Comparison of ENCODE assay signal across 14 cellular contexts in the genomic region with DNA sequence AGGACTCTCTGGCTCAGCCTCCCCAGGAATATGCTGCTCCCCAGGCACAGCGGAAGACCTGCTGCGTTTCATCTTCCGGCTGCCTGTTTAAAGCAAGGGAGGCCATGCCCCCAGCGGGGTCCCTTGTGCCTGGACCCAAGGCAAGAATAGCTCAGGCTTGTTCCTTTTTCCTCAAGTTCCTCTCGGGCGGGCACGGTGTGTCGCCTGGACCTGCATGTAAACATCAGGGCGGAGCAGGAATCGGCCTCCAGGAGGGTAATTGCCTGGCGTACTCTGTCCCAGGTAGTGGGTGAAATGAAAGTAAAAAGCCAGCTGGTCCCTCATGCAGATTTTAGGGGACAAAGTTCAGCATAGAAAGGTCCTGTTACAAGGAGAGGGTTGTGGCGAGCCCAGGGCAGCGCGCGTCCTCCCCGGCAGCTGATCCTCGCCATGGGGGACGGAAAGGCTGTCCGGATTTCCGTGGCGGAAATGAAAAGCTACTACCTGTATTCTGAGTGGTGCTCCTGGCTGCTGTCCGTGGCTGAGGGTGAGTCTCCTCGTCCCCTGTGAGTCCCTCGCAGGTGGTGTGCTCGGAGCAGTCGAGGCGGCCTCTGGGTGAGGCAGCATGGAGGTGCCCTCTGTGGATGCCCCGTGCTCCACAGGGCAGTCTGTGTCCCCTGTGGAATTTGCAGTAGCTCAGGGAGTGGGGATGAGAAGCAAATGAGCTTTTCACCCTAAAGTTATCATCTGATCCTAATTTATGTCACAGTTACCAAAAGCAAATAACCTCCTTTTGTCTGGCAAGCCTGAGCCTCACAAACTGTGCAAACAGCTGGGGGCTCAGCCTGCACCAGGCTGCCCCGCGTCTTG. TPM values are rescaled to one million over a fixed set of nuclear protein-coding genes. Genes with fewer than 3 reads are reported as not detected.
A peak's percentile ranks its signal among the peaks of the same experiment; 100 is the strongest.
DNase-seq lines count a peak whose midpoint lies in the region; ATAC-seq, FAIRE-seq and TF ChIP-seq lines count a peak whose summit lies in the region.
"Had no signal": no experiment of that assay in that cellular context is flagged by ENCODE, and none has a peak within 500 bp of the region (broad histone marks: within the 10 kb centered on the region; RNA-seq: fewer than 3 reads in every experiment).

No MANE protein-coding gene starts in this region.

- peaks cover 6 to 20% of the 10 kb centered on the region in 2 experiments for H3K9me3 ChIP-seq in H1 (ENCODE audit: insufficient read depth in 2 of 2, low read depth in 1 of 2, low read length in 1 of 2)
- H3K9me3 ChIP-seq: A549, tibial artery had no signal

- H3K36me3 Mint-ChIP-seq in endothelial cell (ENCODE audit: low read depth, unreplicated experiment): peaks cover 12% of the 10 kb centered on the region

- H3K23ac ChIP-seq in H1 (ENCODE audit: insufficient read length): no peak overlapping the region

- no peak overlapping the region for H3K9ac ChIP-seq in H1 (replicated peaks in 1 of 4; ENCODE audit: extremely low read depth in 1 of 4, low read depth in 3 of 4, low read length in 3 of 4)

- peak overlapping the region; percentile 53; the same call in 1 of the 2 replicates for H4K8ac ChIP-seq in H1 (ENCODE audit: extremely low read depth, insufficient read depth, low read length)

- no peak overlapping the region for H2AFZ ChIP-seq in H1 (ENCODE audit: low read length)

- ATAC-seq in GM21717 (IDR thresholded peaks at IDR 0.05; ENCODE audit: unreplicated experiment): no peak
- ATAC-seq: A549 had no signal

- H3K27me3 ChIP-seq in H1 (replicated peaks in 1 of 4; ENCODE audit: control insufficient read depth in 3 of 4, extremely low read depth in 1 of 4, insufficient read depth in 3 of 4, low read length in 3 of 4): no peaks in the 10 kb centered on the region

- TF ChIP-seq EP300 in H1 (IDR thresholded peaks at IDR 0.05; ENCODE audit: borderline replicate concordance in 1 of 2, low read depth in 2 of 2, low read length in 2 of 2): no peak

- H2BK120ac ChIP-seq in H1 (replicated peaks; ENCODE audit: low read depth, low read length): no peak overlapping the region

- no peak overlapping the region for H3K4me2 ChIP-seq in H1 (ENCODE audit: insufficient read depth in 1 of 2, low read depth in 2 of 2, low read length in 2 of 2)
- H3K4me2 ChIP-seq: A549 had no signal

- no peak overlapping the region for H3K4me3 ChIP-seq in H1 (ENCODE audit: extremely low read depth in 1 of 4, insufficient read depth in 2 of 4, low read depth in 3 of 4, low read length in 4 of 4)
- H3K4me3 ChIP-seq: A549, tibial artery had no signal

- peaks cover 7% of the 10 kb centered on the region for H3K27me3 Mint-ChIP-seq in endothelial cell (ENCODE audit: unreplicated experiment)
- H3K27me3 Mint-ChIP-seq: activated naive CD8-positive, alpha-beta T cell had no signal

- no peak for FAIRE-seq in H1 (lab: Jason Lieb, UNC)
- FAIRE-seq: A549, islet of Langerhans had no signal

- DNase-seq in NCI-H2081 (lab: John Stamatoyannopoulos, UW) (peak; percentile 38 to 66), NCI-H2081 treated with DMSO at 0.1 percent for 48 hours (lab: John Stamatoyannopoulos, UW) (no peak), NCI-H146 treated with DMSO at 0.1 percent for 48 hours (lab: John Stamatoyannopoulos, UW; ENCODE audit: unreplicated experiment) (peak; percentile 36), H1 (ENCODE audit: low read depth in 1 of 2, low spot score in 2 of 2) (no peak), pons (ENCODE audit: low spot score) (peak; percentile 53), endothelial cell (ENCODE audit: low spot score) (no peak), NCI-H345 treated with DMSO at 0.1 percent for 48 hours (lab: John Stamatoyannopoulos, UW; ENCODE audit: unreplicated experiment) (no peak)
- DNase-seq: nephron progenitor cell, RPMI8226, tibial artery had no signal

- no peaks in the 10 kb centered on the region for H3K9me3 Mint-ChIP-seq in endothelial cell (ENCODE audit: unreplicated experiment)

- WGBS in H1 (ENCODE audit: extremely low coverage in 1 of 2, insufficient coverage in 1 of 2, insufficient read length in 1 of 2, insufficient replicate concordance in 2 of 2, low coverage in 1 of 2, low lambda C conversion rate in 2 of 2, missing lambda C conversion rate in 1 of 2), 2 experiments: 91% methylated on average over 30 of the region's 30 CpGs; no CpG with 5 or more reads in 1 of the 2 experiments

- no peak overlapping the region for H4K5ac ChIP-seq in H1 (ENCODE audit: insufficient read length, low read depth, low read length)

- peaks cover 0 to 4% (median under 1%) of the 10 kb centered on the region in 4 experiments; a peak in 2 of 7 replicates for H3K4me1 ChIP-seq in H1 (replicated peaks in 1 of 4; ENCODE audit: control insufficient read depth in 3 of 4, insufficient read depth in 4 of 4, low read length in 3 of 4)
- H3K4me1 ChIP-seq: A549, tibial artery had no signal

- POLR2A ChIA-PET in H1 (lab: Charles Lee; ENCODE audit: partially characterized antibody): interaction anchor here (1.3 kb wide), 1 partner anchor 15 kb away, joined by 3 read pairs; no protein-coding TSS in a partner anchor

- no peak overlapping the region for H4K91ac ChIP-seq in H1 (replicated peaks; ENCODE audit: insufficient read length, low read length)

- CTCF ChIA-PET in H1 (lab: Charles Lee; ENCODE audit: partially characterized antibody): interaction anchor here (0.7 to 5.6 kb wide), 11 partner anchors 10 to 111 kb away, joined by 3 to 33 read pairs (median 4); partner anchors contain the start of gene MCF2L

- no peaks in the 10 kb centered on the region for H4K20me1 ChIP-seq in H1 (replicated peaks in 1 of 2; ENCODE audit: control insufficient read depth in 1 of 2, insufficient read depth in 2 of 2, low read length in 2 of 2)

- H3K79me2 ChIP-seq in H1 (ENCODE audit: control insufficient read depth in 1 of 2, insufficient read depth in 2 of 2, low read length in 2 of 2): no peaks in the 10 kb centered on the region

- peaks cover 1% of the 10 kb centered on the region for H3K4me1 Mint-ChIP-seq in endothelial cell (ENCODE audit: unreplicated experiment)

- no peak overlapping the region for H3K4ac ChIP-seq in H1 (replicated peaks; ENCODE audit: insufficient read length, low read depth, low read length)

- TF ChIP-seq CTCF in H1 (IDR thresholded peaks at IDR 0.05; ENCODE audit: control extremely low read depth in 1 of 3, insufficient read depth in 1 of 3, low read depth in 1 of 3, low read length in 3 of 3): no peak
- TF ChIP-seq CTCF in endothelial cell (IDR thresholded peaks at IDR 0.05; ENCODE audit: unreplicated experiment): no peak

- H3K18ac ChIP-seq in H1 (ENCODE audit: extremely low read depth, low read length): no peak overlapping the region

- H3K56ac ChIP-seq in H1 (replicated peaks; ENCODE audit: insufficient read length, low read depth, low read length): no peak overlapping the region

- H2BK20ac ChIP-seq in H1 (ENCODE audit: low read length): no peak overlapping the region

- no peak overlapping the region for H3K27ac Mint-ChIP-seq in endothelial cell (ENCODE audit: unreplicated experiment)
- H3K27ac Mint-ChIP-seq: activated naive CD8-positive, alpha-beta T cell; nephron progenitor cell had no signal

- H2BK12ac ChIP-seq in H1 (ENCODE audit: low read depth, low read length): no peak overlapping the region

- peak overlapping the region; percentile 8; the same call in 1 of the 2 replicates for H2BK5ac ChIP-seq in H1 (ENCODE audit: low read depth, low read length)

- TF ChIP-seq RAD21 in H1 (IDR thresholded peaks at IDR 0.05 in 1 of 2, conservative IDR thresholded peaks at IDR 0.05 in 1 of 2; ENCODE audit: low read depth in 2 of 2, low read length in 2 of 2): no peak

- TF ChIP-seq POLR2A in H1 (IDR thresholded peaks at IDR 0.05; ENCODE audit: control extremely low read depth in 1 of 2, low read depth in 2 of 2, low read length in 2 of 2): no peak

- H3K14ac ChIP-seq in H1 (ENCODE audit: insufficient read length): no peak overlapping the region

- no peaks in the 10 kb centered on the region for H3K23me2 ChIP-seq in H1 (ENCODE audit: low read depth, low read length)

- no peaks in the 10 kb centered on the region for H3K36me3 ChIP-seq in H1 (ENCODE audit: control insufficient read depth in 2 of 4, insufficient read depth in 4 of 4, low read length in 3 of 4)
- H3K36me3 ChIP-seq: tibial artery had no signal

- no peak overlapping the region for H3K4me3 Mint-ChIP-seq in endothelial cell (ENCODE audit: unreplicated experiment)
- H3K4me3 Mint-ChIP-seq: activated naive CD8-positive, alpha-beta T cell; nephron progenitor cell had no signal

- H2AK5ac ChIP-seq in H1 (ENCODE audit: low read depth, low read length): no peak overlapping the region

- H2BK15ac ChIP-seq in H1 (ENCODE audit: low read length): peak overlapping the region; percentile 29; the same call in 1 of the 2 replicates

- H3K79me1 ChIP-seq in H1 (ENCODE audit: low read depth, low read length): no peaks in the 10 kb centered on the region; the same call in 1 of the 2 replicates

- 0 out of 2 replicates have a peak overlapping the region, but pooled peaks have one; percentile 7 for H3K27ac ChIP-seq in H1 (ENCODE audit: low read depth, low read length)
- H3K27ac ChIP-seq: A549, tibial artery had no signal

TF ChIP-seq in H1, 55 proteins besides CTCF, POLR2A, EP300 and RAD21:
- no peak for TF ChIP-seq ATF2 (IDR thresholded peaks at IDR 0.05; ENCODE audit: low read length)
TF ChIP-seq in H1: peak in this region for 0.

RNA-seq across cellular contexts. Expression of gene MCF2L, which starts 16.2 kb away (rescaled TPM):
- total RNA-seq in H1 (2021; fragmentation: NEBNext Ultra II Directional; extraction: Animal tissue kit (Norgen Biotek cat#: 25700)): 22.9 and 24.4 TPM in 2 replicates
- 10.1 and 15.9 TPM in 2 replicates for polyA plus RNA-seq in H1 (2011; rRNA removed)
- 13.8 TPM for polyA plus RNA-seq in H1 (2011; cell fraction: cytosol; rRNA removed)
- 82.6 TPM for polyA plus RNA-seq in H1 (2011; cell fraction: nucleus; rRNA removed)
- 16.2 to 22.1 TPM (median 19.9 TPM) in 4 replicates for polyA plus RNA-seq in H1 (2012, experiment 1 of 2)
- 10.5 TPM for polyA plus RNA-seq in H1 (2012, experiment 2 of 2)
- polyA plus RNA-seq in H1 (2013, experiment 1 of 2): 10.9 TPM
- 11.8 TPM for polyA plus RNA-seq in H1 (2013, experiment 2 of 2)
- polyA minus RNA-seq in H1 (2011; rRNA and poly(A)+ RNA removed): 16.6 and 19.1 TPM in 2 replicates
- polyA minus RNA-seq in H1 (2011; cell fraction: cytosol; rRNA and poly(A)+ RNA removed): 18.4 TPM
- 40.8 TPM for polyA minus RNA-seq in H1 (2011; cell fraction: nucleus; rRNA and poly(A)+ RNA removed)
- total RNA-seq in endothelial cell (ENCODE audit: unreplicated experiment): 16.5 TPM

Comparison
In these comparisons a context has a peak if more than half of its experiments do, and no peak if none do; other contexts are left out.
1. DNase-seq: peak in NCI-H2081 (2 of 2), NCI-H146 treated with DMSO at 0.1 percent for 48 hours (single experiment) and pons (single experiment); none in NCI-H2081 treated with DMSO at 0.1 percent for 48 hours (single experiment), H1 (0 of 2), endothelial cell (single experiment) and NCI-H345 treated with DMSO at 0.1 percent for 48 hours (single experiment).